Comparison of ENCODE assay signal across 2 cellular contexts in genomic region chr2:202941771-202942170, GRCh38.
TF ChIP-seq lines count a peak whose summit lies in the region.

No MANE protein-coding gene starts in this region.

TF ChIP-seq in IMR-90, 13 proteins besides CTCF, POLR2A, EP300 and RAD21:
- TF ChIP-seq FOS (IDR thresholded peaks at IDR 0.05; ENCODE audit: low read depth, low read length) = no peak
- TF ChIP-seq RFX5 (IDR thresholded peaks at IDR 0.05; ENCODE audit: low read depth, low read length) = no peak
- TF ChIP-seq ELK1 (IDR thresholded peaks at IDR 0.05; ENCODE audit: borderline replicate concordance, low read depth, low read length) = no peak

TF ChIP-seq in K562, 482 proteins besides CTCF, POLR2A, EP300 and RAD21:
- TF ChIP-seq REST (CRISPR knock-in tag; IDR thresholded peaks at IDR 0.05; ENCODE audit: low read depth) (no peak), ZNF717 (CRISPR knock-in tag; IDR thresholded peaks at IDR 0.05) (no peak), MLX (CRISPR knock-in tag; conservative IDR thresholded peaks at IDR 0.05) (no peak), ADNP (tag; IDR thresholded peaks at IDR 0.05) (no peak), NFRKB (IDR thresholded peaks at IDR 0.05; ENCODE audit: low read depth) (no peak), BRD9 (IDR thresholded peaks at IDR 0.05; ENCODE audit: low read depth, partially characterized antibody) (no peak), TEAD4 (IDR thresholded peaks at IDR 0.05; ENCODE audit: low read length) (no peak), TEAD4 (CRISPR knock-in tag; IDR thresholded peaks at IDR 0.05; ENCODE audit: borderline replicate concordance) (no peak), XRCC5 (IDR thresholded peaks at IDR 0.05; ENCODE audit: low read depth, low read length) (no peak)
